In genomic region chr4:174332741-174333493, GRCh38 we compare ENCODE assay signal across 13 cellular contexts.
"Had no signal": no experiment of that assay in that cellular context is flagged by ENCODE, and none has a peak within 500 bp of the region (broad histone marks: within the 10 kb centered on the region; RNA-seq: fewer than 3 reads in every experiment).

No MANE protein-coding gene starts in this region.

- H3K27me3 Mint-ChIP-seq: stimulated activated naive CD8-positive, alpha-beta T cell treated with anti-CD3 and anti-CD28 coated beads, Interleukin-15, Interleukin-2, amounts not matched to agents 100 ng/mL and 50 ng/mL, for 24 hours had no signal

- H3K4me1 ChIP-seq: psoas muscle, right lobe of liver, spleen, suprapubic skin had no signal

- DNase-seq: activated naive CD4-positive, alpha-beta T cell; activated T-cell treated with anti-CD3 and anti-CD28 coated beads for 4 hours; central memory CD4-positive, alpha-beta T cell; effector memory CD4-positive, alpha-beta T cell; hypothalamus; midbrain; psoas muscle; right lobe of liver; spleen; T1000 had no signal

- H3K27ac ChIP-seq: psoas muscle, right lobe of liver, spleen, suprapubic skin had no signal

- H3K9me3 Mint-ChIP-seq: stimulated activated naive CD8-positive, alpha-beta T cell treated with anti-CD3 and anti-CD28 coated beads, Interleukin-15, Interleukin-2, amounts not matched to agents 100 ng/mL and 50 ng/mL, for 24 hours had no signal

- ATAC-seq: activated CD4-positive, CD25-positive, alpha-beta regulatory T cell treated with anti-CD3 and anti-CD28 coated beads, Interleukin-2, amount 50 U/mL, for 24 hours; psoas muscle; right lobe of liver had no signal

- H3K27ac Mint-ChIP-seq: stimulated activated naive CD8-positive, alpha-beta T cell treated with anti-CD3 and anti-CD28 coated beads, Interleukin-15, Interleukin-2, amounts not matched to agents 100 ng/mL and 50 ng/mL, for 24 hours had no signal

- H3K27me3 ChIP-seq: right lobe of liver, spleen, suprapubic skin had no signal

- H3K4me3 ChIP-seq: psoas muscle, right lobe of liver, spleen, suprapubic skin had no signal

- H3K36me3 ChIP-seq: right lobe of liver, spleen, suprapubic skin had no signal

- H3K9me3 ChIP-seq: psoas muscle, right lobe of liver, spleen, suprapubic skin had no signal

- H3K4me3 Mint-ChIP-seq: stimulated activated naive CD8-positive, alpha-beta T cell treated with anti-CD3 and anti-CD28 coated beads, Interleukin-15, Interleukin-2, amounts not matched to agents 100 ng/mL and 50 ng/mL, for 24 hours had no signal
